1 cellular context compared by ENCODE assay signal in genomic region chr3:141074529-141074928, GRCh38.
TF ChIP-seq lines count a peak whose summit lies in the region.

No MANE protein-coding gene starts in this region.

TF ChIP-seq in GM23338, 12 proteins besides CTCF, POLR2A, EP300 and RAD21 (continued from another document):
- TF ChIP-seq ZNF462 (CRISPR knock-in tag; IDR thresholded peaks at IDR 0.05) (peak; percentile 62; the same call in 1 of the 2 replicates), STAT1 (IDR thresholded peaks at IDR 0.05; ENCODE audit: unreplicated experiment) (no peak), NANOG (IDR thresholded peaks at IDR 0.05; ENCODE audit: borderline replicate concordance) (0 out of 2 replicates have a peak, but pooled peaks have one; percentile 6), REST (IDR thresholded peaks at IDR 0.05; ENCODE audit: unreplicated experiment) (no peak)
